15 cellular contexts compared by ENCODE assay signal in genomic region chr6:121711472-121711871, GRCh38.
"Had no signal": no experiment of that assay in that cellular context is flagged by ENCODE, and none has a peak within 500 bp of the region (broad histone marks: within the 10 kb centered on the region; RNA-seq: fewer than 3 reads in every experiment).

No MANE protein-coding gene starts in this region.

- ATAC-seq: activated CD8-positive, alpha-beta T cell treated with anti-CD3 and anti-CD28 coated beads for 36 hours; foreskin keratinocyte; natural killer cell treated with Interleukin-12 subunit alpha and Interleukin-12 subunit beta and Interleukin-15 and Interleukin-18, amount 100 ng/mL, for 72 hours; stimulated activated effector memory CD8-positive, alpha-beta T cell treated with anti-CD3 and anti-CD28 coated beads, Interleukin-12 subunit alpha, Interleukin-12 subunit beta, amount 100 ng/mL, for 72 hours; WTC11 had no signal

- H3K27me3 Mint-ChIP-seq: activated CD8-positive, alpha-beta T cell treated with anti-CD3 and anti-CD28 coated beads for 36 hours; activated naive CD4-positive, alpha-beta T cell treated with anti-CD3 and anti-CD28 coated beads, Interleukin-2, amount 50 U/mL, for 24 hours; natural killer cell treated with Interleukin-12 subunit alpha and Interleukin-12 subunit beta and Interleukin-15 and Interleukin-18, amount 100 ng/mL, for 72 hours had no signal

- H3K4me3 Mint-ChIP-seq: activated CD8-positive, alpha-beta T cell treated with anti-CD3 and anti-CD28 coated beads for 36 hours; activated naive CD4-positive, alpha-beta T cell treated with anti-CD3 and anti-CD28 coated beads, Interleukin-2, amount 50 U/mL, for 24 hours; natural killer cell treated with Interleukin-12 subunit alpha and Interleukin-12 subunit beta and Interleukin-15 and Interleukin-18, amount 100 ng/mL, for 72 hours; stimulated activated effector memory CD8-positive, alpha-beta T cell treated with anti-CD3 and anti-CD28 coated beads, Interleukin-12 subunit alpha, Interleukin-12 subunit beta, amount 100 ng/mL, for 72 hours; WTC11 had no signal

- H3K27me3 ChIP-seq: adrenal gland, foreskin keratinocyte, tibial artery, uterus had no signal

- H3K27ac ChIP-seq: adrenal gland, foreskin keratinocyte, tibial artery, uterus had no signal

- H3K4me3 ChIP-seq: adrenal gland, tibial artery, uterus had no signal

- H3K27ac Mint-ChIP-seq: activated CD8-positive, alpha-beta T cell treated with anti-CD3 and anti-CD28 coated beads for 36 hours; activated naive CD4-positive, alpha-beta T cell treated with anti-CD3 and anti-CD28 coated beads, Interleukin-2, amount 50 U/mL, for 24 hours; natural killer cell treated with Interleukin-12 subunit alpha and Interleukin-12 subunit beta and Interleukin-15 and Interleukin-18, amount 100 ng/mL, for 72 hours; stimulated activated effector memory CD8-positive, alpha-beta T cell treated with anti-CD3 and anti-CD28 coated beads, Interleukin-12 subunit alpha, Interleukin-12 subunit beta, amount 100 ng/mL, for 72 hours; WTC11 had no signal

- H3K36me3 Mint-ChIP-seq: activated naive CD4-positive, alpha-beta T cell treated with anti-CD3 and anti-CD28 coated beads, Interleukin-2, amount 50 U/mL, for 24 hours; natural killer cell treated with Interleukin-12 subunit alpha and Interleukin-12 subunit beta and Interleukin-15 and Interleukin-18, amount 100 ng/mL, for 72 hours; stimulated activated effector memory CD8-positive, alpha-beta T cell treated with anti-CD3 and anti-CD28 coated beads, Interleukin-12 subunit alpha, Interleukin-12 subunit beta, amount 100 ng/mL, for 72 hours had no signal

- H3K9me3 ChIP-seq: adrenal gland, tibial artery, uterus had no signal

- H3K4me1 Mint-ChIP-seq: stimulated activated effector memory CD8-positive, alpha-beta T cell treated with anti-CD3 and anti-CD28 coated beads, Interleukin-12 subunit alpha, Interleukin-12 subunit beta, amount 100 ng/mL, for 72 hours; WTC11 had no signal

- H3K9me3 Mint-ChIP-seq: activated CD8-positive, alpha-beta T cell treated with anti-CD3 and anti-CD28 coated beads for 36 hours; activated naive CD4-positive, alpha-beta T cell treated with anti-CD3 and anti-CD28 coated beads, Interleukin-2, amount 50 U/mL, for 24 hours had no signal

- H3K4me1 ChIP-seq: adrenal gland, foreskin keratinocyte, uterus had no signal

- H3K36me3 ChIP-seq: adrenal gland, tibial artery, uterus had no signal

- FAIRE-seq: TTC549 had no signal

- DNase-seq: activated CD4-positive, alpha-beta T cell treated with anti-CD3 and anti-CD28 coated beads for 4 hours; activated CD8-positive, alpha-beta T cell treated with anti-CD3 and anti-CD28 coated beads for 36 hours; activated effector memory CD4-positive, alpha-beta T cell treated with anti-CD3 and anti-CD28 coated beads, Interleukin-2, amount 50 U/mL, for 16 hours; activated T-cell treated with anti-CD3 and anti-CD28 coated beads, Interleukin-2, amount 50 U/mL, for 48 hours; foreskin keratinocyte; head of caudate nucleus; T-helper 2 cell; tibial artery had no signal
